Comparison of ENCODE assay signal across 1 cellular context in genomic region chr10:104279550-104280259, GRCh38.
TF ChIP-seq lines count a peak whose summit lies in the region.

No MANE protein-coding gene starts in this region.

TF ChIP-seq in HepG2, 621 proteins besides CTCF, POLR2A, EP300 and RAD21 (continued from another document):
- TF ChIP-seq SOX13 (IDR thresholded peaks at IDR 0.05) (no peak), SOX13 (CRISPR knock-in tag; conservative IDR thresholded peaks at IDR 0.05 in 1 of 2, IDR thresholded peaks at IDR 0.05 in 1 of 2) (peak in 1 of 2 experiments; percentile 9; a peak in 1 of 4 replicates), NR2F1 (CRISPR knock-in tag; IDR thresholded peaks at IDR 0.05) (peak; percentile 41 to 63; a peak in 2 of 4 replicates), THRA (CRISPR knock-in tag; IDR thresholded peaks at IDR 0.05; ENCODE audit: borderline replicate concordance) (peak; percentile 34; the same call in 1 of the 2 replicates), NR2F6 (IDR thresholded peaks at IDR 0.05) (peak; percentile 85), NR2F6 (CRISPR knock-in tag; IDR thresholded peaks at IDR 0.05) (peak; percentile 80), TAF1 (CRISPR knock-in tag; IDR thresholded peaks at IDR 0.05) (no peak), RXRB (CRISPR knock-in tag; IDR thresholded peaks at IDR 0.05; ENCODE audit: borderline replicate concordance) (peak; percentile 77), NFKB2 (CRISPR knock-in tag; IDR thresholded peaks at IDR 0.05; ENCODE audit: borderline replicate concordance) (no peak), PAXIP1 (CRISPR knock-in tag; conservative IDR thresholded peaks at IDR 0.05) (peak; percentile 59), SOX6 (IDR thresholded peaks at IDR 0.05) (no peak), SOX6 (CRISPR knock-in tag; IDR thresholded peaks at IDR 0.05) (0 out of 2 replicates have a peak, but pooled peaks have one; percentile 18), ZBTB37 (CRISPR knock-in tag; IDR thresholded peaks at IDR 0.05) (no peak), ZNF280B (CRISPR knock-in tag; IDR thresholded peaks at IDR 0.05; ENCODE audit: borderline replicate concordance) (no peak), ZBTB26 (CRISPR knock-in tag; IDR thresholded peaks at IDR 0.05; ENCODE audit: borderline replicate concordance) (peak; percentile 88; the same call in 1 of the 2 replicates), RARA (CRISPR knock-in tag; IDR thresholded peaks at IDR 0.05) (peak; percentile 61), ZNF83 (CRISPR knock-in tag; IDR thresholded peaks at IDR 0.05; ENCODE audit: borderline replicate concordance) (no peak), NR2C2 (CRISPR knock-in tag; IDR thresholded peaks at IDR 0.05; ENCODE audit: borderline replicate concordance) (peak; percentile 71), TCF12 (IDR thresholded peaks at IDR 0.05) (no peak), TCF12 (CRISPR knock-in tag; IDR thresholded peaks at IDR 0.05) (no peak), HIVEP1 (CRISPR knock-in tag; IDR thresholded peaks at IDR 0.05) (no peak), MAX (IDR thresholded peaks at IDR 0.05) (0 out of 2 replicates have a peak, but pooled peaks have one; percentile 26), FUBP1 (CRISPR knock-in tag; IDR thresholded peaks at IDR 0.05; ENCODE audit: borderline replicate concordance) (no peak), HOXD1 (CRISPR knock-in tag; IDR thresholded peaks at IDR 0.05) (0 out of 2 replicates have a peak, but pooled peaks have one; percentile 46), ARID5B (CRISPR knock-in tag; IDR thresholded peaks at IDR 0.05) (peak; percentile 60), RNF2 (conservative IDR thresholded peaks at IDR 0.05; ENCODE audit: low read depth) (no peak), ZNF264 (CRISPR knock-in tag; IDR thresholded peaks at IDR 0.05) (peak; percentile 36; the same call in 1 of the 2 replicates), HOXA3 (CRISPR knock-in tag; IDR thresholded peaks at IDR 0.05) (peak; percentile 22; the same call in 1 of the 2 replicates), FOXP4 (CRISPR knock-in tag; IDR thresholded peaks at IDR 0.05) (peak; percentile 48; the same call in 1 of the 2 replicates), HNF4A (CRISPR knock-in tag; IDR thresholded peaks at IDR 0.05) (peak; percentile 66), KMT2A (CRISPR knock-in tag; IDR thresholded peaks at IDR 0.05) (no peak), ZNF263 (CRISPR knock-in tag; IDR thresholded peaks at IDR 0.05) (peak; percentile 43; the same call in 1 of the 2 replicates), GTF2F1 (IDR thresholded peaks at IDR 0.05; ENCODE audit: low read length) (no peak), ZNF282 (IDR thresholded peaks at IDR 0.05; ENCODE audit: partially characterized antibody) (no peak)
